ENCODE assay signal across 8 cellular contexts in the genomic region with DNA sequence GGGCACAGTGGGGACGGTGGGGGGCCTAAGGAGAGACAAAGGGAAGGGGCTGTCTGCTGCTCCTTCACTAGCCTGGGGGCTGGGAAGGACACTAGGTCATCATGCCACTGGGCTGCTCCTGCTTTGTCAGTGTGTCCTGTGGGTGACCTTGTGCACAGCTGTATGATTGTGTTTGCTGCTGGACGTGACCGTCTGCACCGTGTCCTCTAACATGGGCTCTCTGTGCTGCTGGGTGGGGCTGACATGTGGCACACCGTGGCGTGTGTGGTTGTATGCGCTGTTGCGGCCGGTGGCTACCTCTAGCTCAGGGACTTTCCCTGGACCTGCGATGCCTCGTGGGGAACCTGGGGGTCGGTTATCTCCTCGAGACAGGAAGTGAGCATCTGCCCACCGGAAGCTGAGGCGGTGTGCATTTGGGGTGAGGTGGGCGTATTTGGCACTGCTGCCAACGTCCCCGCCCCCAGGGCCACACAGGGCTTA. TPM values are rescaled to one million over a fixed set of nuclear protein-coding genes. Genes with fewer than 3 reads are reported as not detected.
DNase-seq lines count a peak whose midpoint lies in the region; ATAC-seq and TF ChIP-seq lines count a peak whose summit lies in the region.

No MANE protein-coding gene starts in this region.

- no peak for TF ChIP-seq CTCF in CD8-positive, alpha-beta T cell (IDR thresholded peaks at IDR 0.05)
- no peak for TF ChIP-seq CTCF in GM23338 (conservative IDR thresholded peaks at IDR 0.05; ENCODE audit: low read depth in 2 of 2)

- no peak overlapping the region for H2AFZ ChIP-seq in GM23338

- H3K4me1 Mint-ChIP-seq in CD8-positive, alpha-beta T cell (ENCODE audit: low read depth): peaks cover 59% of the 10 kb centered on the region
- H3K4me1 Mint-ChIP-seq in GM23338: peaks cover 50% of the 10 kb centered on the region

- POLR2A ChIA-PET in CD8-positive, alpha-beta T cell (lab: Charles Lee): interaction anchor here (1.2 to 1.6 kb wide), 2 partner anchors 13 to 37 kb away, joined by 3 to 5 read pairs; a partner anchor contains a TSS

- no peaks in the 10 kb centered on the region for H3K36me3 ChIP-seq in CD8-positive, alpha-beta T cell (ENCODE audit: insufficient read depth, low read length)
- peaks cover 2% of the 10 kb centered on the region for H3K36me3 ChIP-seq in GM23338 (ENCODE audit: insufficient read depth)
- no peaks in the 10 kb centered on the region for H3K36me3 ChIP-seq in ectodermal cell (ENCODE audit: control insufficient read depth, insufficient read depth, low read length)

- peaks cover 72% of the 10 kb centered on the region for H3K79me2 ChIP-seq in GM23338 (replicated peaks; ENCODE audit: insufficient read depth)

- peak overlapping the region; percentile 86 for H3K4me3 Mint-ChIP-seq in CD8-positive, alpha-beta T cell
- H3K4me3 Mint-ChIP-seq in GM23338: peak overlapping the region; percentile 96

- H3K27me3 Mint-ChIP-seq in CD8-positive, alpha-beta T cell (ENCODE audit: low read depth): no peaks in the 10 kb centered on the region
- peaks cover 24% of the 10 kb centered on the region for H3K27me3 Mint-ChIP-seq in GM23338 (ENCODE audit: insufficient read depth, low read depth, poor library complexity)

- DNase-seq in CD8-positive, alpha-beta T cell: peak; percentile 60 to 93 (median 79)
- no peak for DNase-seq in GM23338 (ENCODE audit: low spot score)
- DNase-seq in UCSD-AML1 (lab: John Stamatoyannopoulos, UW; ENCODE audit: unreplicated experiment): peak; percentile 35
- DNase-seq in stimulated activated CD8-positive, alpha-beta memory T cell treated with anti-CD3 and anti-CD28 coated beads, Interleukin-15, amount 100 ng/mL, for 1 hour (ENCODE audit: low read depth): peak; percentile 51
- no peak for DNase-seq in epidermal melanocyte (ENCODE audit: insufficient read length, low spot score)
- DNase-seq in DMS 273 (lab: John Stamatoyannopoulos, UW; ENCODE audit: unreplicated experiment): no peak

- CTCF ChIA-PET in CD8-positive, alpha-beta T cell (lab: Charles Lee): interaction anchor here (1.4 to 11.6 kb wide), 3 partner anchors 19 to 40 kb away, joined by 3 to 113 read pairs (median 4); no protein-coding TSS in a partner anchor

- peak overlapping the region; percentile 93 for H3K27ac Mint-ChIP-seq in CD8-positive, alpha-beta T cell
- H3K27ac Mint-ChIP-seq in GM23338: peak overlapping the region; percentile 94

- H3K9me2 ChIP-seq in GM23338 (ENCODE audit: insufficient read depth): no peaks in the 10 kb centered on the region

- H3K27me3 ChIP-seq in CD8-positive, alpha-beta T cell (ENCODE audit: insufficient read depth, low read length): no peaks in the 10 kb centered on the region
- H3K27me3 ChIP-seq in GM23338 (ENCODE audit: insufficient read depth) (no peaks in the 10 kb centered on the region), ectodermal cell (ENCODE audit: control insufficient read depth, insufficient read depth, low read length, poor library complexity, severe bottlenecking) (peaks cover 4% of the 10 kb centered on the region)

- H3K9me3 Mint-ChIP-seq in CD8-positive, alpha-beta T cell: peaks cover 3% of the 10 kb centered on the region
- peaks cover 12% of the 10 kb centered on the region for H3K9me3 Mint-ChIP-seq in GM23338

- no peaks in the 10 kb centered on the region for H3K9me3 ChIP-seq in CD8-positive, alpha-beta T cell (ENCODE audit: low read length)
- no peaks in the 10 kb centered on the region for H3K9me3 ChIP-seq in ectodermal cell (ENCODE audit: control insufficient read depth, low read length)

- peaks cover 74% of the 10 kb centered on the region for H3K4me1 ChIP-seq in CD8-positive, alpha-beta T cell (ENCODE audit: insufficient read depth, low read length)
- H3K4me1 ChIP-seq in GM23338 (ENCODE audit: insufficient read depth) (peaks cover 40% of the 10 kb centered on the region), ectodermal cell (ENCODE audit: control insufficient read depth, insufficient read depth, low read length) (peaks cover 20% of the 10 kb centered on the region)

- H3K36me3 Mint-ChIP-seq in CD8-positive, alpha-beta T cell: peaks cover 3% of the 10 kb centered on the region
- H3K36me3 Mint-ChIP-seq in GM23338 (ENCODE audit: low read depth): peaks cover 25% of the 10 kb centered on the region

- no peaks in the 10 kb centered on the region; the same call in 1 of the 2 replicates for H4K20me1 ChIP-seq in GM23338 (replicated peaks; ENCODE audit: insufficient read depth)

- 31% methylated on average over 17 to 18 of the region's 18 CpGs for WGBS in ectodermal cell, 2 experiments

- H3K27ac ChIP-seq in CD8-positive, alpha-beta T cell (ENCODE audit: low read depth, low read length): peak overlapping the region; percentile 45
- H3K27ac ChIP-seq in GM23338 (ENCODE audit: low read depth) (peak overlapping the region; percentile 99), ectodermal cell (ENCODE audit: insufficient read depth, low read depth, low read length, poor library complexity, severe bottlenecking) (peak overlapping the region; percentile 95)

- peaks cover 26% of the 10 kb centered on the region for H3F3A ChIP-seq in GM23338 (replicated peaks; ENCODE audit: low read depth)

- intact Hi-C loops in CD8-positive, alpha-beta T cell (cut with DNase I, micrococcal nuclease): loop anchor here (1.0 to 10.0 kb wide), 4 partner anchors 14 to 1582 kb away; a partner anchor contains a TSS

- H3K4me3 ChIP-seq in CD8-positive, alpha-beta T cell (ENCODE audit: low read depth, low read length): peak overlapping the region; percentile 88
- H3K4me3 ChIP-seq in GM23338 (peak overlapping the region; percentile 92), ectodermal cell (ENCODE audit: insufficient read depth, low read depth, low read length) (peak overlapping the region; percentile 80)

- H3K4me2 ChIP-seq in GM23338: peak overlapping the region; percentile 97

- peak; percentile 60 for ATAC-seq in CD8-positive, alpha-beta T cell
- ATAC-seq in GM23338 (peak; percentile 7), GM19455 (IDR thresholded peaks at IDR 0.05; ENCODE audit: unreplicated experiment) (no peak)

TF ChIP-seq in GM23338, 12 proteins besides CTCF, POLR2A, EP300 and RAD21:
- no peak for TF ChIP-seq ZNF114 (CRISPR knock-in tag; IDR thresholded peaks at IDR 0.05)
- no peak for TF ChIP-seq NANOG (IDR thresholded peaks at IDR 0.05; ENCODE audit: borderline replicate concordance)
- TF ChIP-seq, protein P1, sequence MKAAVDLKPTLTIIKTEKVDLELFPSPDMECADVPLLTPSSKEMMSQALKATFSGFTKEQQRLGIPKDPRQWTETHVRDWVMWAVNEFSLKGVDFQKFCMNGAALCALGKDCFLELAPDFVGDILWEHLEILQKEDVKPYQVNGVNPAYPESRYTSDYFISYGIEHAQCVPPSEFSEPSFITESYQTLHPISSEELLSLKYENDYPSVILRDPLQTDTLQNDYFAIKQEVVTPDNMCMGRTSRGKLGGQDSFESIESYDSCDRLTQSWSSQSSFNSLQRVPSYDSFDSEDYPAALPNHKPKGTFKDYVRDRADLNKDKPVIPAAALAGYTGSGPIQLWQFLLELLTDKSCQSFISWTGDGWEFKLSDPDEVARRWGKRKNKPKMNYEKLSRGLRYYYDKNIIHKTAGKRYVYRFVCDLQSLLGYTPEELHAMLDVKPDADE (IDR thresholded peaks at IDR 0.05): no peak
- TF ChIP-seq JUNB (IDR thresholded peaks at IDR 0.05; ENCODE audit: unreplicated experiment): no peak
- TF ChIP-seq CREB1 (CRISPR knock-in tag; IDR thresholded peaks at IDR 0.05; ENCODE audit: low read depth): no peak
- no peak for TF ChIP-seq EZH2phosphoT487 (IDR thresholded peaks at IDR 0.05; ENCODE audit: unreplicated experiment)
- no peak for TF ChIP-seq EZH2 (IDR thresholded peaks at IDR 0.05; ENCODE audit: low read depth, unreplicated experiment)
- no peak for TF ChIP-seq STAT1 (IDR thresholded peaks at IDR 0.05; ENCODE audit: unreplicated experiment)

RNA-seq across cellular contexts. Expression of a gene that starts 3.1 kb away (rescaled TPM):
- 10 to 100 TPM; 17.3 to 17.9 TPM for total RNA-seq in CD8-positive, alpha-beta T cell
- 52.7 and 58.2 TPM in 2 replicates for total RNA-seq in GM23338 (2014; rRNA removed; shearing (Covaris generic))
- 9.8 and 10.9 TPM in 2 replicates for polyA plus RNA-seq in GM23338 (2016; fragmentation: Nextera tagmentation; extraction: Ambion mirVana)
- polyA plus RNA-seq in ectodermal cell (2013, experiment 1 of 4): 10.8 TPM
- polyA plus RNA-seq in ectodermal cell (2013, experiment 2 of 4): 12.9 TPM
- polyA plus RNA-seq in ectodermal cell (2013, experiment 3 of 4): 8.9 TPM
- polyA plus RNA-seq in ectodermal cell (2013, experiment 4 of 4): 10.6 TPM

RNA-seq across cellular contexts. Expression of a gene that starts 14.4 kb away (rescaled TPM):
- 10 to 100 TPM in 1 of 2 experiments, 1 to 10 TPM in 1; 9.3 to 12.6 TPM for total RNA-seq in CD8-positive, alpha-beta T cell
- total RNA-seq in GM23338 (2014; rRNA removed; shearing (Covaris generic)): 83.7 and 101 TPM in 2 replicates
- polyA plus RNA-seq in GM23338 (2016; fragmentation: Nextera tagmentation; extraction: Ambion mirVana): 47.5 and 50.6 TPM in 2 replicates
- 28.9 TPM for polyA plus RNA-seq in ectodermal cell (2013, experiment 1 of 4)
- polyA plus RNA-seq in ectodermal cell (2013, experiment 2 of 4): 34.7 TPM
- polyA plus RNA-seq in ectodermal cell (2013, experiment 3 of 4): 24.0 TPM
- 25.9 TPM for polyA plus RNA-seq in ectodermal cell (2013, experiment 4 of 4)

RNA-seq across cellular contexts. Expression of a gene that starts 37.2 kb away (rescaled TPM):
- 10 to 100 TPM; 48.8 to 49.6 TPM for total RNA-seq in CD8-positive, alpha-beta T cell
- 452 and 455 TPM in 2 replicates for total RNA-seq in GM23338 (2014; rRNA removed; shearing (Covaris generic))
- polyA plus RNA-seq in GM23338 (2016; fragmentation: Nextera tagmentation; extraction: Ambion mirVana): 435 and 450 TPM in 2 replicates
- 189 TPM for polyA plus RNA-seq in ectodermal cell (2013, experiment 1 of 4)
- polyA plus RNA-seq in ectodermal cell (2013, experiment 2 of 4): 182 TPM
- polyA plus RNA-seq in ectodermal cell (2013, experiment 3 of 4): 163 TPM
- polyA plus RNA-seq in ectodermal cell (2013, experiment 4 of 4): 174 TPM

Comparison
In these comparisons a context has a peak if more than half of its experiments do, and no peak if none do; other contexts are left out.
1. DNase-seq: peak in CD8-positive, alpha-beta T cell (7 of 7), UCSD-AML1 (single experiment) and stimulated activated CD8-positive, alpha-beta memory T cell treated with anti-CD3 and anti-CD28 coated beads, Interleukin-15, amount 100 ng/mL, for 1 hour (single experiment); none in GM23338 (single experiment), epidermal melanocyte (single experiment) and DMS 273 (single experiment).
2. H3K27ac ChIP-seq: peak in every context shown above with its lines; median percentile 99 in GM23338; 95 in ectodermal cell; 45 in CD8-positive, alpha-beta T cell.
3. Peak in every context shown above with its lines, with median percentiles within 50 percentile points of each other: H3K4me3 ChIP-seq.